ENCODE assay signal across 1 cellular context in the genomic region with DNA sequence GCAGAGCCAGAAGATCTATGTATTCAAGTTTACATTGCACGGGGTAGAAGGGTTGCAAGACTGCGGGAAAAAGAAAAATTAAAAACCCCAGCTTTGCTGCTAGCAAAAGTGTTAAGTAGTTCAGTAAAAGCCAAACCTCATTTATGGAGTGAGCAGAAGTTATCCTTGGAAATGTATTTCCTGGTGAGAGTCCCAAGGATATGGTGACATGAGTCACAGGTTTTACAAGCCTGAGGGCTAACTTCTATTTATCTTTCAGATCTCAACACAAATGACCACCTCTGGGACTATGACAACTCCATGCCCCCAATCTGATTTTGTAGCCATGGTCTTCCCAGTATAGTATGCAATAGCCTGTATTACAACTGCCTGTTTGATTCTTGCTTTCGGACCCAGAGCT.
TF ChIP-seq lines count a peak whose summit lies in the region.

No MANE protein-coding gene starts in this region.

TF ChIP-seq in HEK293, 187 proteins besides CTCF, POLR2A, EP300 and RAD21 (continued from another document):
- TF ChIP-seq, protein P1, sequence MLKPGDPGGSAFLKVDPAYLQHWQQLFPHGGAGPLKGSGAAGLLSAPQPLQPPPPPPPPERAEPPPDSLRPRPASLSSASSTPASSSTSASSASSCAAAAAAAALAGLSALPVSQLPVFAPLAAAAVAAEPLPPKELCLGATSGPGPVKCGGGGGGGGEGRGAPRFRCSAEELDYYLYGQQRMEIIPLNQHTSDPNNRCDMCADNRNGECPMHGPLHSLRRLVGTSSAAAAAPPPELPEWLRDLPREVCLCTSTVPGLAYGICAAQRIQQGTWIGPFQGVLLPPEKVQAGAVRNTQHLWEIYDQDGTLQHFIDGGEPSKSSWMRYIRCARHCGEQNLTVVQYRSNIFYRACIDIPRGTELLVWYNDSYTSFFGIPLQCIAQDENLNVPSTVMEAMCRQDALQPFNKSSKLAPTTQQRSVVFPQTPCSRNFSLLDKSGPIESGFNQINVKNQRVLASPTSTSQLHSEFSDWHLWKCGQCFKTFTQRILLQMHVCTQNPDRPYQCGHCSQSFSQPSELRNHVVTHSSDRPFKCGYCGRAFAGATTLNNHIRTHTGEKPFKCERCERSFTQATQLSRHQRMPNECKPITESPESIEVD (tag by site-specific recombination; IDR thresholded peaks at IDR 0.05): peak; percentile 79
- TF ChIP-seq PRDM1 (tag by site-specific recombination; IDR thresholded peaks at IDR 0.05) (peak; percentile 66; the same call in 1 of the 2 replicates), ZEB2 (tag by site-specific recombination; IDR thresholded peaks at IDR 0.05) (peak; percentile 26; the same call in 1 of the 2 replicates), FEZF1 (tag by site-specific recombination; IDR thresholded peaks at IDR 0.05) (0 out of 2 replicates have a peak, but pooled peaks have one; percentile 28), GLIS1 (tag by site-specific recombination; IDR thresholded peaks at IDR 0.05) (peak; percentile 7; the same call in 1 of the 2 replicates), ZNF155 (tag by site-specific recombination; IDR thresholded peaks at IDR 0.05) (no peak)
